16 cellular contexts compared by ENCODE assay signal in the genomic region with DNA sequence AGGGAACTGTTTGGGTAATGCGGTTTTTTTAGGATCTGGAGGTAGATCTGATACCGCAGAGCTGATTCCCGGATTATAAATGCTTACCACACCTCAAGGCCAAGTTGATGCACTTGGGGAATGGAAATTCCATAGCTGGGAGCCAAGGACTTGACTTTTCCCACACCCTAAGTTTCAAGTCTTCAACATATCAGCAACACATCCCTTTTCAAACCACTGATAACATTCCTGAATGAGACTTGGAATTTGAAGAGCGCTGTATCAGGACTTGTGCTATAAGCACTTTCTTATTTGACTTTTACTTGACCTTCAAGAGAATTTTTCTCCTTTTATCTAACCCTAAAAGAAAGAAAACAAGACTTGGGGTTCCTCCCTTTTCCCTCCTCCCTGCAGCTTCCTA.
"Had no signal": no experiment of that assay in that cellular context is flagged by ENCODE, and none has a peak within 500 bp of the region (broad histone marks: within the 10 kb centered on the region; RNA-seq: fewer than 3 reads in every experiment).

No MANE protein-coding gene starts in this region.

- H3K27me3 ChIP-seq: ascending aorta, colonic mucosa, dorsolateral prefrontal cortex, esophagus muscularis mucosa, thyroid gland had no signal

- H3K9me3 ChIP-seq: ascending aorta, colonic mucosa, esophagus muscularis mucosa, thyroid gland had no signal

- H3K36me3 ChIP-seq: ascending aorta, colonic mucosa, esophagus muscularis mucosa, thyroid gland, WERI-Rb-1 had no signal

- ATAC-seq: activated naive CD4-positive, alpha-beta T cell treated with anti-CD3 and anti-CD28 coated beads, Interleukin-2, amount 50 U/mL, for 72 hours; effector memory CD8-positive, alpha-beta T cell; left lobe of liver; naive thymus-derived CD4-positive, alpha-beta T cell; SK-N-SH treated with all-trans-retinoic acid at 6 μM for 48 hours; stimulated activated naive CD8-positive, alpha-beta T cell treated with anti-CD3 and anti-CD28 coated beads, Interleukin-15, Interleukin-2, amounts not matched to agents 100 U/mL and 50 U/mL, for 24 hours had no signal

- DNase-seq: activated T-cell treated with anti-CD3 and anti-CD28 coated beads, Interleukin-2, amount 50 U/mL, for 1 hour; colonic mucosa; dorsolateral prefrontal cortex; effector memory CD8-positive, alpha-beta T cell; kidney; naive thymus-derived CD4-positive, alpha-beta T cell; occipital lobe; stimulated activated CD4-positive, alpha-beta T cell treated with anti-CD3 and anti-CD28 coated beads, Interleukin-4, amount 100 ng/mL, for 24 hours; stimulated activated naive CD8-positive, alpha-beta T cell treated with anti-CD3 and anti-CD28 coated beads, Interleukin-15, Interleukin-2, amounts not matched to agents 100 U/mL and 50 U/mL, for 24 hours; thyroid gland; WERI-Rb-1 had no signal

- H3K4me1 ChIP-seq: ascending aorta had no signal

- H3K4me3 ChIP-seq: ascending aorta, colonic mucosa, dorsolateral prefrontal cortex, esophagus muscularis mucosa, thyroid gland had no signal

- H3K27ac ChIP-seq: ascending aorta, colonic mucosa, esophagus muscularis mucosa, WERI-Rb-1 had no signal
